In genomic region chr15:45332694-45333093, GRCh38 we compare ENCODE assay signal across 26 cellular contexts.
"Had no signal": no experiment of that assay in that cellular context is flagged by ENCODE, and none has a peak within 500 bp of the region (broad histone marks: within the 10 kb centered on the region; RNA-seq: fewer than 3 reads in every experiment).

No MANE protein-coding gene starts in this region.

- DNase-seq: colonic mucosa; dermis blood vessel endothelial cell; effector memory CD4-positive, alpha-beta T cell; foreskin keratinocyte; natural killer cell; sigmoid colon; spleen; stimulated activated CD4-positive, alpha-beta T cell treated with anti-CD3 and anti-CD28 coated beads, Interleukin-4, amount 100 ng/mL, for 4 hours; stimulated activated naive CD8-positive, alpha-beta T cell treated with anti-CD3 and anti-CD28 coated beads, Interleukin-15, Interleukin-2, amounts not matched to agents 100 U/mL and 50 U/mL, for 24 hours; transverse colon; upper lobe of right lung had no signal

- H3K27me3 ChIP-seq: colonic mucosa, neutrophil, right atrium auricular region, sigmoid colon, transverse colon, upper lobe of right lung, vagina had no signal

- H3K4me1 ChIP-seq: colonic mucosa, foreskin keratinocyte, parathyroid adenoma, vagina had no signal

- H3K4me1 Mint-ChIP-seq: memory B cell; stimulated activated memory B cell treated with anti-CD40 and anti-IgM and Interleukin-4, amounts not matched to agents 10 μg/mL and 1 μg/mL and 100 μg/mL, for 72 hours had no signal

- H3K36me3 Mint-ChIP-seq: memory B cell; natural killer cell; stimulated activated memory B cell treated with anti-CD40 and anti-IgM and Interleukin-4, amounts not matched to agents 10 μg/mL and 1 μg/mL and 100 μg/mL, for 72 hours had no signal

- H3K27ac Mint-ChIP-seq: memory B cell; natural killer cell; stimulated activated memory B cell treated with anti-CD40 and anti-IgM and Interleukin-4, amounts not matched to agents 10 μg/mL and 1 μg/mL and 100 μg/mL, for 72 hours had no signal

- H3K27ac ChIP-seq: colonic mucosa, foreskin keratinocyte, neutrophil, parathyroid adenoma, spleen, thoracic aorta, upper lobe of right lung, vagina had no signal

- FAIRE-seq: endothelial cell of umbilical vein, keratinocyte had no signal

- H3K36me3 ChIP-seq: colonic mucosa, esophagus muscularis mucosa, gastroesophageal sphincter, neutrophil, right atrium auricular region, sigmoid colon, spleen, thoracic aorta, transverse colon, upper lobe of right lung, vagina had no signal

- H3K4me3 Mint-ChIP-seq: central memory CD8-positive, alpha-beta T cell; memory B cell; natural killer cell; neural crest cell; stimulated activated memory B cell treated with anti-CD40 and anti-IgM and Interleukin-4, amounts not matched to agents 10 μg/mL and 1 μg/mL and 100 μg/mL, for 72 hours had no signal

- ATAC-seq: foreskin keratinocyte; natural killer cell; stimulated activated memory B cell treated with anti-CD40 and anti-IgM and Interleukin-4, amounts not matched to agents 10 μg/mL and 1 μg/mL and 100 μg/mL, for 72 hours; stimulated activated naive CD8-positive, alpha-beta T cell treated with anti-CD3 and anti-CD28 coated beads, Interleukin-15, Interleukin-2, amounts not matched to agents 100 U/mL and 50 U/mL, for 24 hours had no signal

- H3K9me3 ChIP-seq: colonic mucosa, esophagus muscularis mucosa, gastroesophageal sphincter, neutrophil, right atrium auricular region, sigmoid colon, spleen, thoracic aorta, transverse colon, upper lobe of right lung, vagina had no signal

- H3K27me3 Mint-ChIP-seq: progenitor cell of endocrine pancreas had no signal

- H3K4me3 ChIP-seq: colonic mucosa, esophagus muscularis mucosa, gastroesophageal sphincter, lung, right atrium auricular region, sigmoid colon, spleen, thoracic aorta, transverse colon, upper lobe of right lung, vagina had no signal

- H3K9me3 Mint-ChIP-seq: central memory CD8-positive, alpha-beta T cell; memory B cell; natural killer cell; neural crest cell; stimulated activated memory B cell treated with anti-CD40 and anti-IgM and Interleukin-4, amounts not matched to agents 10 μg/mL and 1 μg/mL and 100 μg/mL, for 72 hours had no signal
